In genomic region chr12:47361389-47362031, GRCh38 we compare ENCODE assay signal across 8 cellular contexts.
A peak's percentile ranks its signal among the peaks of the same experiment; 100 is the strongest.
DNase-seq lines count a peak whose midpoint lies in the region; ATAC-seq, FAIRE-seq and TF ChIP-seq lines count a peak whose summit lies in the region.

No MANE protein-coding gene starts in this region.

- TF ChIP-seq CTCF in PC-3 (conservative IDR thresholded peaks at IDR 0.05; ENCODE audit: low read depth, low read length), result no peak; the same call in 1 of the 2 replicates

- H3K79me2 ChIP-seq in PC-3 (ENCODE audit: low read length), result no peaks in the 10 kb centered on the region

- H3K36me3 Mint-ChIP-seq in activated naive CD8-positive, alpha-beta T cell treated with anti-CD3 and anti-CD28 coated beads for 36 hours, result peaks cover 32% of the 10 kb centered on the region
- H3K36me3 Mint-ChIP-seq in memory B cell, result peaks cover 9% of the 10 kb centered on the region

- no peak for FAIRE-seq in frontal cortex (lab: Jason Lieb, UNC)

- BruUV-seq in PC-3 (replicated peaks; lab: Mats Ljungman, UMichigan), result no TSS peak

- peaks cover 4% of the 10 kb centered on the region; the same call in 1 of the 2 replicates for H3K4me1 ChIP-seq in PC-3 (ENCODE audit: insufficient read depth, low read length)

- intact Hi-C loops in PC-3 (cut with micrococcal nuclease), result no loop called here

- no peaks in the 10 kb centered on the region for H3K27me3 ChIP-seq in PC-3 (ENCODE audit: low read length)

- peaks cover 17% of the 10 kb centered on the region for H3K9me3 Mint-ChIP-seq in activated naive CD8-positive, alpha-beta T cell treated with anti-CD3 and anti-CD28 coated beads for 36 hours
- H3K9me3 Mint-ChIP-seq in memory B cell, result peaks cover 5% of the 10 kb centered on the region

- no peak overlapping the region for H3K27ac ChIP-seq in PC-3 (ENCODE audit: low read length)

- no peaks in the 10 kb centered on the region for H3K27me3 Mint-ChIP-seq in activated naive CD8-positive, alpha-beta T cell treated with anti-CD3 and anti-CD28 coated beads for 36 hours
- H3K27me3 Mint-ChIP-seq in memory B cell, result no peaks in the 10 kb centered on the region

- POLR2A ChIA-PET in PC-3 (lab: Charles Lee; ENCODE audit: unreplicated experiment), result no interaction called here

- no peaks in the 10 kb centered on the region for H4K20me1 ChIP-seq in PC-3 (ENCODE audit: low read length)

- peak overlapping the region; percentile 7; the same call in 1 of the 2 replicates for H2AFZ ChIP-seq in PC-3 (ENCODE audit: low read length)

- no peak overlapping the region for H3K9ac ChIP-seq in PC-3 (ENCODE audit: low read length)

- no peaks in the 10 kb centered on the region for H3K36me3 ChIP-seq in PC-3 (ENCODE audit: low read depth, low read length)

- peak overlapping the region; percentile 94 for H3K27ac Mint-ChIP-seq in activated naive CD8-positive, alpha-beta T cell treated with anti-CD3 and anti-CD28 coated beads for 36 hours
- H3K27ac Mint-ChIP-seq in memory B cell, result peak overlapping the region; percentile 99

- H3F3A ChIP-seq in PC-3 (ENCODE audit: low read length, unreplicated experiment), result no peaks in the 10 kb centered on the region

- H3K9me3 ChIP-seq in PC-3 (ENCODE audit: low read length), result no peaks in the 10 kb centered on the region

- no peaks in the 10 kb centered on the region for H3K9me2 ChIP-seq in PC-3 (replicated peaks; ENCODE audit: low read length)

- no peak for DNase-seq in PC-3
- DNase-seq in activated naive CD8-positive, alpha-beta T cell treated with anti-CD3 and anti-CD28 coated beads for 36 hours, result peak; percentile 49
- DNase-seq in memory B cell (ENCODE audit: low spot score in 2 of 2), result peak; percentile 28 to 31
- DNase-seq in GM03348 (ENCODE audit: low spot score), result no peak
- DNase-seq in frontal cortex (ENCODE audit: low spot score in 2 of 2), result no peak
- no peak for DNase-seq in GM19240 (ENCODE audit: insufficient read length, low spot score)

- peak; percentile 85 for ATAC-seq in GM18517 (IDR thresholded peaks at IDR 0.05; ENCODE audit: unreplicated experiment)
- peak; percentile 87 for ATAC-seq in HG02759 (IDR thresholded peaks at IDR 0.05; ENCODE audit: unreplicated experiment)
- ATAC-seq in PC-3, result no peak
- ATAC-seq in memory B cell (ENCODE audit: low read depth), result peak; percentile 59

- peak overlapping the region; percentile 70 for H3K4me3 Mint-ChIP-seq in activated naive CD8-positive, alpha-beta T cell treated with anti-CD3 and anti-CD28 coated beads for 36 hours
- peak overlapping the region; percentile 81 for H3K4me3 Mint-ChIP-seq in memory B cell

- no peak overlapping the region for H3K4me2 ChIP-seq in PC-3 (ENCODE audit: low read length)

- CTCF ChIA-PET in PC-3 (lab: Charles Lee), result no interaction called here

- H3K4me1 Mint-ChIP-seq in activated naive CD8-positive, alpha-beta T cell treated with anti-CD3 and anti-CD28 coated beads for 36 hours, result peaks cover 49% of the 10 kb centered on the region
- peaks cover 48% of the 10 kb centered on the region for H3K4me1 Mint-ChIP-seq in memory B cell

- no peak overlapping the region for H3K4me3 ChIP-seq in PC-3 (ENCODE audit: low read length)

Comparison
In these comparisons a context has a peak if more than half of its experiments do, and no peak if none do; other contexts are left out.
1. DNase-seq: peak in activated naive CD8-positive, alpha-beta T cell treated with anti-CD3 and anti-CD28 coated beads for 36 hours (single experiment) and memory B cell (2 of 2); none in PC-3 (single experiment), GM03348 (single experiment), frontal cortex (0 of 2) and GM19240 (single experiment).